8 cellular contexts compared by ENCODE assay signal in genomic region chr20:37345339-37346231, GRCh38. TPM values are rescaled to one million over a fixed set of nuclear protein-coding genes. Genes with fewer than 3 reads are reported as not detected.
DNase-seq lines count a peak whose midpoint lies in the region; ATAC-seq and TF ChIP-seq lines count a peak whose summit lies in the region.

TSS of gene SRC (plus strand) at chr20:37346140. CDS start at chr20:37384154, 38,014 bp downstream.

- H3K4me1 Mint-ChIP-seq in activated naive CD8-positive, alpha-beta T cell treated with anti-CD3 and anti-CD28 coated beads, Interleukin-2, amount 50 U/mL, for 24 hours, result peaks cover 26% of the 10 kb centered on the region

- WGBS in ovary, 3 donors, result 4 to 12% (median 4%) methylated on average over 25 to 63 of the region's 63 CpGs
- WGBS in transverse colon (ENCODE audit: low coverage in 1 of 2), 2 donors, result 0 to 4% methylated on average over 6 to 47 of the region's 63 CpGs

- H3K27me3 ChIP-seq in RWPE2 (ENCODE audit: insufficient read depth, poor library complexity, severe bottlenecking) (no peaks in the 10 kb centered on the region), cardiac muscle cell (no peaks in the 10 kb centered on the region), ovary (no peaks in the 10 kb centered on the region), transverse colon (no peaks in the 10 kb centered on the region)

- H3K9me3 ChIP-seq in RWPE2 (ENCODE audit: severe bottlenecking) (no peaks in the 10 kb centered on the region), cardiac muscle cell (ENCODE audit: low read depth) (no peaks in the 10 kb centered on the region), ovary (no peaks in the 10 kb centered on the region), transverse colon (no peaks in the 10 kb centered on the region)

- DNase-seq in G401 (ENCODE audit: low spot score), result peak; percentile 68
- peak; percentile 67 for DNase-seq in HT1080 (ENCODE audit: low read depth)
- peak; percentile 98 for DNase-seq in RWPE2 (ENCODE audit: low spot score)
- peak; percentile 58 for DNase-seq in activated naive CD8-positive, alpha-beta T cell treated with anti-CD3 and anti-CD28 coated beads, Interleukin-2, amount 50 U/mL, for 24 hours
- DNase-seq in cardiac muscle cell (ENCODE audit: low read depth in 1 of 2, low spot score in 1 of 2), result peak; percentile 74 to 84
- DNase-seq in ovary, result peak; percentile 82 to 86 (median 85)
- peak; percentile 91 for DNase-seq in transverse colon
- DNase-seq in NCI-H2107 treated with DMSO at 0.1 percent for 48 hours (lab: John Stamatoyannopoulos, UW; ENCODE audit: unreplicated experiment), result no peak

- peaks cover 35% of the 10 kb centered on the region for H3K4me1 ChIP-seq in RWPE2 (ENCODE audit: insufficient read depth, poor library complexity, severe bottlenecking)
- no peaks in the 10 kb centered on the region for H3K4me1 ChIP-seq in cardiac muscle cell (ENCODE audit: low read depth)
- peaks cover 5% of the 10 kb centered on the region for H3K4me1 ChIP-seq in ovary (ENCODE audit: insufficient read depth)
- H3K4me1 ChIP-seq in transverse colon, result peaks cover 5 to 66% (median 45%) of the 10 kb centered on the region in 4 donors

- H3K4me3 Mint-ChIP-seq in activated naive CD8-positive, alpha-beta T cell treated with anti-CD3 and anti-CD28 coated beads, Interleukin-2, amount 50 U/mL, for 24 hours, result peak within 1 kb of the TSS; percentile 70

- in situ Hi-C loops in G401 (cut with HindIII; ENCODE audit: low sequenced_read_pairs) (no loop called here), transverse colon (cut with MboI; ENCODE audit: low pct_ligation_motif_present in 1 of 4, low pct_unique_long_range_greater_than_20kb in 1 of 4, low sequenced_read_pairs in 3 of 4) (no loop called here)

- H3K27me3 Mint-ChIP-seq in activated naive CD8-positive, alpha-beta T cell treated with anti-CD3 and anti-CD28 coated beads, Interleukin-2, amount 50 U/mL, for 24 hours, result peaks cover 2% of the 10 kb centered on the region

- intact Hi-C loops in ovary (cut with DNase I) (loop anchor here in 1 of 4 donors (10.0 kb wide), 1 partner anchor 51 kb away; no protein-coding TSS in a partner anchor), transverse colon (cut with DNase I; ENCODE audit: low total_unique reads) (no loop called here)

- peak; percentile 39 for TF ChIP-seq CTCF in RWPE2 (IDR thresholded peaks at IDR 0.05; ENCODE audit: poor library complexity, severe bottlenecking)
- TF ChIP-seq CTCF in cardiac muscle cell (IDR thresholded peaks at IDR 0.05; ENCODE audit: low read depth, low read length), result no peak
- no peak for TF ChIP-seq CTCF in ovary (IDR thresholded peaks at IDR 0.05)
- no peak for TF ChIP-seq CTCF in transverse colon (IDR thresholded peaks at IDR 0.05)

- no peaks in the 10 kb centered on the region for H3K36me3 Mint-ChIP-seq in activated naive CD8-positive, alpha-beta T cell treated with anti-CD3 and anti-CD28 coated beads, Interleukin-2, amount 50 U/mL, for 24 hours (ENCODE audit: low read depth)

- H3K27ac ChIP-seq in RWPE2 (ENCODE audit: poor library complexity, severe bottlenecking), result peak within 1 kb of the TSS; percentile 96
- peak within 1 kb of the TSS; percentile 82 for H3K27ac ChIP-seq in cardiac muscle cell
- peak within 1 kb of the TSS; percentile 89 to 95 for H3K27ac ChIP-seq in ovary
- peak within 1 kb of the TSS; percentile 92 to 93 (median 93) for H3K27ac ChIP-seq in transverse colon

- peak; percentile 32 for TF ChIP-seq POLR2A in ovary (IDR thresholded peaks at IDR 0.05)
- TF ChIP-seq POLR2A in transverse colon (IDR thresholded peaks at IDR 0.05), result peak; percentile 76

- TF ChIP-seq EP300 in ovary (IDR thresholded peaks at IDR 0.05), result no peak
- no peak for TF ChIP-seq EP300 in transverse colon (IDR thresholded peaks at IDR 0.05; ENCODE audit: low read depth)

- H3K4me3 ChIP-seq in RWPE2 (ENCODE audit: severe bottlenecking) (peak within 1 kb of the TSS; percentile 62), cardiac muscle cell (peak within 1 kb of the TSS; percentile 76), ovary (peak within 1 kb of the TSS; percentile 81), transverse colon (peak within 1 kb of the TSS; percentile 57 to 85 (median 78))

- H3K27ac Mint-ChIP-seq in activated naive CD8-positive, alpha-beta T cell treated with anti-CD3 and anti-CD28 coated beads, Interleukin-2, amount 50 U/mL, for 24 hours, result peak within 1 kb of the TSS; percentile 60

- peaks cover 39% of the 10 kb centered on the region for H3K36me3 ChIP-seq in RWPE2 (ENCODE audit: low read depth)
- no peaks in the 10 kb centered on the region for H3K36me3 ChIP-seq in cardiac muscle cell
- no peaks in the 10 kb centered on the region for H3K36me3 ChIP-seq in ovary
- H3K36me3 ChIP-seq in transverse colon, result no peaks in the 10 kb centered on the region

- peak; percentile 70 for ATAC-seq in RWPE2 (ENCODE audit: low read depth)
- ATAC-seq in activated naive CD8-positive, alpha-beta T cell treated with anti-CD3 and anti-CD28 coated beads, Interleukin-2, amount 50 U/mL, for 24 hours, result no peak

- no peaks in the 10 kb centered on the region for H3K9me3 Mint-ChIP-seq in activated naive CD8-positive, alpha-beta T cell treated with anti-CD3 and anti-CD28 coated beads, Interleukin-2, amount 50 U/mL, for 24 hours

RNA-seq across cellular contexts. Expression of gene SRC, which starts in this region (rescaled TPM):
- total RNA-seq in G401 (2014; rRNA removed; shearing (Covaris generic)), result 15.9 and 16.8 TPM in 2 replicates
- 10.5 and 13.9 TPM in 2 replicates for total RNA-seq in HT1080 (2014; rRNA removed; shearing (Covaris generic))
- polyA plus RNA-seq in HT1080 (2015; cell fraction: cytosol; rRNA removed), result 14.4 and 15.2 TPM in 2 replicates
- polyA plus RNA-seq in HT1080 (2015; cell fraction: nucleus; rRNA removed), result 28.4 and 31.5 TPM in 2 replicates
- total RNA-seq in cardiac muscle cell (26.5 and 34.3 TPM in 2 replicates), ovary (10 to 100 TPM; 23.1 to 72.7 (median 45.5) TPM), transverse colon (100 to 1,000 TPM in 3 of 4 donors, 10 to 100 TPM in 1; 87.0 to 155 (median 130) TPM)
- polyA plus RNA-seq in cardiac muscle cell (26.2 and 34.7 TPM in 2 replicates), ovary (10 to 100 TPM; 17.0 to 27.0 TPM)
